In genomic region chr1:247407180-247407616, GRCh38 we compare ENCODE assay signal across 8 cellular contexts.
DNase-seq lines count a peak whose midpoint lies in the region; ATAC-seq lines count a peak whose summit lies in the region.

No MANE protein-coding gene starts in this region.

- intact Hi-C loops in posterior cingulate gyrus (cut with DNase I) = no loop called here

- DNase-seq in COLO668 (lab: John Stamatoyannopoulos, UW; ENCODE audit: unreplicated experiment) = peak; percentile 20
- peak; percentile 59 to 79 for DNase-seq in Kasumi-1 (lab: John Stamatoyannopoulos, UW)
- DNase-seq in activated T-cell treated with anti-CD3 and anti-CD28 coated beads for 24 hours (ENCODE audit: low read depth) = peak; percentile 49
- DNase-seq in midbrain (lab: John Stamatoyannopoulos, UW) = peak; percentile 5
- no peak for DNase-seq in NCI-H345 (lab: John Stamatoyannopoulos, UW)
- DNase-seq in posterior cingulate gyrus = no peak
- DNase-seq in NCI-H187 (lab: John Stamatoyannopoulos, UW) = no peak

- peak; percentile 71 for ATAC-seq in GM21529 (IDR thresholded peaks at IDR 0.05; ENCODE audit: unreplicated experiment)

Comparison
In these comparisons a context has a peak if more than half of its experiments do, and no peak if none do; other contexts are left out.
1. DNase-seq: peak in COLO668 (single experiment), Kasumi-1 (2 of 2), activated T-cell treated with anti-CD3 and anti-CD28 coated beads for 24 hours (single experiment) and midbrain (single experiment); none in NCI-H345 (single experiment), posterior cingulate gyrus (0 of 10) and NCI-H187 (0 of 2).